ENCODE assay signal across 1 cellular context in the genomic region with DNA sequence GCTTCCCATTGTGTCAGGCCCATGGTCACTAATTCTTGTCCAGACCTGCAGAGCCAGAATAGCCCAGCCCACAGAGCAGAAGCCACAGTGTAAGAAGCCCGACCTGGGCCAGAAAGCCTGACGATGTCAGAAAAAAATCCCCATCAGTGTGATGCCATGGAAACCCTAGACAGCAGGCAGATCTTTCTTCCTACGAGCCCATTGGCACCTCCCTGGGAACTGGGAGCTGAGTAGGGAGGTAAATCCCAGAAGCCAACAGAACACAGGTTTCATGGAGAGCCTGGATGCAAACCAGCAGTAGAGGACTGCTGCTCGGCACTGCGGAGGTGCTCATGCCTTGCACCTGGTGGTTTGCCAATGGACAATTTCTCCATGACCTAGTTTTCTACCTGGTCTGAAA.
TF ChIP-seq lines count a peak whose summit lies in the region.

No MANE protein-coding gene starts in this region.

TF ChIP-seq in GM12878, 131 proteins besides CTCF, POLR2A, EP300 and RAD21 (continued from another document):
- TF ChIP-seq, protein P1, sequence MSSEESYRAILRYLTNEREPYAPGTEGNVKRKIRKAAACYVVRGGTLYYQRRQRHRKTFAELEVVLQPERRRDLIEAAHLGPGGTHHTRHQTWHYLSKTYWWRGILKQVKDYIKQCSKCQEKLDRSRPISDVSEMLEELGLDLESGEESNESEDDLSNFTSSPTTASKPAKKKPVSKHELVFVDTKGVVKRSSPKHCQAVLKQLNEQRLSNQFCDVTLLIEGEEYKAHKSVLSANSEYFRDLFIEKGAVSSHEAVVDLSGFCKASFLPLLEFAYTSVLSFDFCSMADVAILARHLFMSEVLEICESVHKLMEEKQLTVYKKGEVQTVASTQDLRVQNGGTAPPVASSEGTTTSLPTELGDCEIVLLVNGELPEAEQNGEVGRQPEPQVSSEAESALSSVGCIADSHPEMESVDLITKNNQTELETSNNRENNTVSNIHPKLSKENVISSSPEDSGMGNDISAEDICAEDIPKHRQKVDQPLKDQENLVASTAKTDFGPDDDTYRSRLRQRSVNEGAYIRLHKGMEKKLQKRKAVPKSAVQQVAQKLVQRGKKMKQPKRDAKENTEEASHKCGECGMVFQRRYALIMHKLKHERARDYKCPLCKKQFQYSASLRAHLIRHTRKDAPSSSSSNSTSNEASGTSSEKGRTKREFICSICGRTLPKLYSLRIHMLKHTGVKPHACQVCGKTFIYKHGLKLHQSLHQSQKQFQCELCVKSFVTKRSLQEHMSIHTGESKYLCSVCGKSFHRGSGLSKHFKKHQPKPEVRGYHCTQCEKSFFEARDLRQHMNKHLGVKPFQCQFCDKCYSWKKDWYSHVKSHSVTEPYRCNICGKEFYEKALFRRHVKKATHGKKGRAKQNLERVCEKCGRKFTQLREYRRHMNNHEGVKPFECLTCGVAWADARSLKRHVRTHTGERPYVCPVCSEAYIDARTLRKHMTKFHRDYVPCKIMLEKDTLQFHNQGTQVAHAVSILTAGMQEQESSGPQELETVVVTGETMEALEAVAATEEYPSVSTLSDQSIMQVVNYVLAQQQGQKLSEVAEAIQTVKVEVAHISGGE (CRISPR knock-in tag; IDR thresholded peaks at IDR 0.05): no peak
- TF ChIP-seq TCF3 (IDR thresholded peaks at IDR 0.05; ENCODE audit: borderline replicate concordance, insufficient read depth, low read depth, low read length): no peak
